Comparison of ENCODE assay signal across 2 cellular contexts in the genomic region with DNA sequence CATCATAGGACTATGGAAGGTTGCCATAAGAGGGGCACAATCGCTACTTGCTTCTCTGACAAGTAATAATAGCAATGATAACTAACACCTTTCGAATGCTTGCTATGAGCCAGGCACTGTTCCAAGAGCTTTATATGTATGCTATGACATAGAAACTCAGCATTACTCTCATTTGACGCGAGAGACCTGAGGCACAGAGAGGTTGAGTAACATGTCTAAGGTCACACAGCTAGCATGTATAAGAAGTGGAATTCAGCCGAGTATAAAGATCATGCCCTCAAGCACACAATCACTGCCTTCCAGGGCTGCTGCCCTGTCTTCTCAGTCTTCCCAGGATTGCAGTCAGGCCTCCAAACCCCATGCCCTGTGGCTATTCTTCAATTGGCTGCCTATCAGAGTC.
TF ChIP-seq lines count a peak whose summit lies in the region.

No MANE protein-coding gene starts in this region.

TF ChIP-seq in A549, 52 proteins besides CTCF, POLR2A, EP300 and RAD21:
- TF ChIP-seq RNF2 (IDR thresholded peaks at IDR 0.05; ENCODE audit: borderline replicate concordance, low read depth) (no peak), BHLHE40 (IDR thresholded peaks at IDR 0.05; ENCODE audit: low read depth, low read length) (no peak), NFE2L2 (conservative IDR thresholded peaks at IDR 0.05; ENCODE audit: low read length) (no peak), RFX5 (IDR thresholded peaks at IDR 0.05) (no peak), FOSL2 (IDR thresholded peaks at IDR 0.05) (no peak), FOSL2 (CRISPR knock-in tag; IDR thresholded peaks at IDR 0.05) (no peak), NR3C1 (IDR thresholded peaks at IDR 0.05) (no peak), ZNF302 (CRISPR knock-in tag; IDR thresholded peaks at IDR 0.05) (no peak), CBX8 (IDR thresholded peaks at IDR 0.05) (no peak), CHD2 (IDR thresholded peaks at IDR 0.05; ENCODE audit: low read length, partially characterized antibody) (no peak), FOSB (CRISPR knock-in tag; IDR thresholded peaks at IDR 0.05) (no peak), JUNB (IDR thresholded peaks at IDR 0.05) (no peak), HOXA7 (CRISPR knock-in tag; IDR thresholded peaks at IDR 0.05) (no peak), ZC3H11A (IDR thresholded peaks at IDR 0.05) (no peak), TP53 (CRISPR knock-in tag; IDR thresholded peaks at IDR 0.05) (no peak)
- TF ChIP-seq, protein P1, sequence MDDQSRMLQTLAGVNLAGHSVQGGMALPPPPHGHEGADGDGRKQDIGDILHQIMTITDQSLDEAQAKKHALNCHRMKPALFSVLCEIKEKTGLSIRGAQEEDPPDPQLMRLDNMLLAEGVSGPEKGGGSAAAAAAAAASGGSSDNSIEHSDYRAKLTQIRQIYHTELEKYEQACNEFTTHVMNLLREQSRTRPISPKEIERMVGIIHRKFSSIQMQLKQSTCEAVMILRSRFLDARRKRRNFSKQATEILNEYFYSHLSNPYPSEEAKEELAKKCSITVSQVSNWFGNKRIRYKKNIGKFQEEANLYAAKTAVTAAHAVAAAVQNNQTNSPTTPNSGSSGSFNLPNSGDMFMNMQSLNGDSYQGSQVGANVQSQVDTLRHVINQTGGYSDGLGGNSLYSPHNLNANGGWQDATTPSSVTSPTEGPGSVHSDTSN (IDR thresholded peaks at IDR 0.05): no peak

TF ChIP-seq in K562, 482 proteins besides CTCF, POLR2A, EP300 and RAD21:
- TF ChIP-seq ZFP36 (IDR thresholded peaks at IDR 0.05; ENCODE audit: low read depth, low read length, partially characterized antibody) (peak; percentile 73), DNMT1 (IDR thresholded peaks at IDR 0.05) (no peak), RBM25 (IDR thresholded peaks at IDR 0.05; ENCODE audit: low read depth, low read length, severe bottlenecking) (peak; percentile 88)
